ENCODE assay signal across 12 cellular contexts in genomic region chr20:35555461-35555860, GRCh38. TPM values are rescaled to one million over a fixed set of nuclear protein-coding genes. Genes with fewer than 3 reads are reported as not detected.
DNase-seq lines count a peak whose midpoint lies in the region; ATAC-seq, FAIRE-seq and TF ChIP-seq lines count a peak whose summit lies in the region.
"Not testable (repeated sequence)": the region's sequence is repeated elsewhere in the genome, so short reads cannot be mapped to it uniquely, and the experiment has no call there.
"Had no signal": no experiment of that assay in that cellular context is flagged by ENCODE, and none has a peak within 500 bp of the region (broad histone marks: within the 10 kb centered on the region; RNA-seq: fewer than 3 reads in every experiment).

No MANE protein-coding gene starts in this region.

- H3K9me3 ChIP-seq in T-helper 17 cell (ENCODE audit: control insufficient read depth, low read length, poor library complexity, severe bottlenecking), result not testable (repeated sequence)

- H3K27me3 ChIP-seq in bronchial epithelial cell (ENCODE audit: control insufficient read depth, insufficient read depth, low read length), result not testable (repeated sequence)

- DNase-seq in CD14-positive monocyte (ENCODE audit: low spot score), result peak; percentile 30
- DNase-seq in EH (ENCODE audit: low read depth), result peak; percentile 6
- peak; percentile 57 for DNase-seq in NCI-H82 (lab: John Stamatoyannopoulos, UW)
- DNase-seq in T-helper 17 cell, result not testable (repeated sequence)
- DNase-seq in bronchial epithelial cell (ENCODE audit: low read depth), result peak; percentile 13
- DNase-seq in inferior parietal cortex (ENCODE audit: extremely low spot score), result peak; percentile 17
- DNase-seq in retinal pigment epithelial cell (ENCODE audit: low read depth), result peak; percentile 5

- not testable (repeated sequence) for TF ChIP-seq CTCF in CD14-positive monocyte (IDR thresholded peaks at IDR 0.05); bronchial epithelial cell (IDR thresholded peaks at IDR 0.05; ENCODE audit: insufficient read depth, low read length, severe bottlenecking); retinal pigment epithelial cell (conservative IDR thresholded peaks at IDR 0.05; ENCODE audit: low read depth, low read length)

- intact Hi-C loops in CD14-positive monocyte (cut with micrococcal nuclease), result not testable (repeated sequence)

- not testable (repeated sequence) for H3K4me3 ChIP-seq in bronchial epithelial cell (ENCODE audit: low read depth, low read length); retinal pigment epithelial cell (ENCODE audit: low read length)

- ATAC-seq in T-helper 17 cell, result not testable (repeated sequence)

- H3K4me1 Mint-ChIP-seq in CD14-positive monocyte, result not testable (repeated sequence)
- peaks cover 12% of the 10 kb centered on the region for H3K4me1 Mint-ChIP-seq in T-helper 17 cell

- peaks cover 42 to 47% of the 10 kb centered on the region in 2 donors for H3K36me3 Mint-ChIP-seq in CD14-positive monocyte
- H3K36me3 Mint-ChIP-seq in T-helper 17 cell (ENCODE audit: low read depth), result peaks cover 13% of the 10 kb centered on the region

- H3K36me3 ChIP-seq in bronchial epithelial cell (ENCODE audit: control insufficient read depth, insufficient read depth, low read length), result peaks cover 30% of the 10 kb centered on the region

- H3K27me3 Mint-ChIP-seq in CD14-positive monocyte (ENCODE audit: low read depth in 3 of 3); T-helper 17 cell: not testable (repeated sequence)

- not testable (repeated sequence) for H3K4me3 Mint-ChIP-seq in CD14-positive monocyte, T-helper 17 cell

- not testable (repeated sequence) for H3K9me3 Mint-ChIP-seq in CD14-positive monocyte

- not testable (repeated sequence) for FAIRE-seq in bronchial epithelial cell (lab: Jason Lieb, UNC)

- not testable (repeated sequence) for H3K27ac Mint-ChIP-seq in CD14-positive monocyte
- H3K27ac Mint-ChIP-seq in T-helper 17 cell, result peak overlapping the region; percentile 39

RNA-seq across cellular contexts. Expression of gene ERGIC3, which starts 13.6 kb away (rescaled TPM):
- 100 to 1,000 TPM; 128 to 130 TPM for polyA plus RNA-seq in CD14-positive monocyte
- 100 to 1,000 TPM; 139 to 158 TPM for total RNA-seq in T-helper 17 cell
- total RNA-seq in bronchial epithelial cell, result 354 and 460 TPM in 2 replicates

RNA-seq across cellular contexts. Expression of gene C20orf173, which starts 26.0 kb away (rescaled TPM):
- not detected for polyA plus RNA-seq in CD14-positive monocyte
- total RNA-seq in T-helper 17 cell (not detected), bronchial epithelial cell (not detected in 2 replicates)
- total RNA-seq: CD4-positive, alpha-beta memory T cell; GM23338; HT-29 had no signal
- polyA plus RNA-seq: A549; BJ; CD4-positive, alpha-beta memory T cell; GM23338 had no signal
